ENCODE assay signal across 17 cellular contexts in genomic region chr18:38718365-38718901, GRCh38.
"Had no signal": no experiment of that assay in that cellular context is flagged by ENCODE, and none has a peak within 500 bp of the region (broad histone marks: within the 10 kb centered on the region; RNA-seq: fewer than 3 reads in every experiment).

No MANE protein-coding gene starts in this region.

- H3K27me3 ChIP-seq: esophagus squamous epithelium, gastroesophageal sphincter, tibial artery had no signal

- DNase-seq: activated CD4-positive, alpha-beta T cell treated with anti-CD3 and anti-CD28 coated beads for 4 hours; activated CD4-positive, alpha-beta T cell treated with anti-CD3 and anti-CD28 coated beads, Interleukin-2, amount 50 U/mL, for 48 hours; activated CD8-positive, alpha-beta memory T cell treated with anti-CD3 and anti-CD28 coated beads, Interleukin-2, amount 50 U/mL, for 48 hours; activated naive CD4-positive, alpha-beta T cell treated with anti-CD3 and anti-CD28 coated beads for 36 hours; activated T-cell treated with anti-CD3 and anti-CD28 coated beads, Interleukin-2, amount 50 U/mL, for 4 hours; amygdala; esophagus squamous epithelium; midbrain; natural killer cell; stimulated activated CD4-positive, alpha-beta T cell treated with anti-CD3 and anti-CD28 coated beads, Interleukin-1b, Interleukin-23, amount 100 ng/mL, for 48 hours; substantia nigra; T-helper 17 cell; tibial artery had no signal

- H3K4me1 ChIP-seq: gastroesophageal sphincter, tibial artery had no signal

- H3K4me3 ChIP-seq: coronary artery, esophagus squamous epithelium, gastroesophageal sphincter, skin epidermis, tibial artery had no signal

- H3K27ac ChIP-seq: coronary artery, esophagus squamous epithelium, gastroesophageal sphincter, skin epidermis, tibial artery had no signal

- H3K9me3 ChIP-seq: gastroesophageal sphincter, tibial artery had no signal

- H3K36me3 ChIP-seq: esophagus squamous epithelium, gastroesophageal sphincter, tibial artery had no signal

- ATAC-seq: activated T-cell treated with anti-CD3 and anti-CD28 coated beads, Interleukin-2, amount 50 U/mL, for 4 hours; gastroesophageal sphincter; left lobe of liver; natural killer cell; T-helper 17 cell had no signal
